In the genomic region with DNA sequence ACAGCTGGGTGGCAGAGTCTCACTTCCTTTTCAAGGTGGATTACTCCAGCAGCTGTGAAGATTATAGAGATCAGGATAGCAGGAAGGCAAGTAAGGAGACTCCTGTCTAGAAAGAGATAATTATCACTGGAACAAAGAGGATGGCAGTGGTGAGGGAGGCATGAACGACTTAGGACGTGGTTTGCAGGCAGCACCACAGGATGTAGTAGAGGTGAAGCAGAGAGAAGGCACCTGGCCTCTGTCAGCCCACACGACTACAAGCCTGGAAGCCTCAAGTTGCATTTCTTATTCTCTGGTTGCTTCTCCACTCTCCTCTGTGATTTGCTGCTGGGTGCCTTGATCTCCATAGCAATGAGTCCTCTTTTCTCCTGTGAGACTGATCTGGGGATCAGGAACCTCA, we compare ENCODE assay signal across 17 cellular contexts.
A peak's percentile ranks its signal among the peaks of the same experiment; 100 is the strongest.
DNase-seq lines count a peak whose midpoint lies in the region; ATAC-seq, FAIRE-seq and TF ChIP-seq lines count a peak whose summit lies in the region.
"Had no signal": no experiment of that assay in that cellular context is flagged by ENCODE, and none has a peak within 500 bp of the region (broad histone marks: within the 10 kb centered on the region; RNA-seq: fewer than 3 reads in every experiment).

No MANE protein-coding gene starts in this region.

- in situ Hi-C loops in GM12878 (cut with MboI), result no loop called here

- H3K27me3 Mint-ChIP-seq in CD4-positive, alpha-beta T cell, result no peaks in the 10 kb centered on the region
- peaks cover 2% of the 10 kb centered on the region for H3K27me3 Mint-ChIP-seq in GM23338 (ENCODE audit: insufficient read depth, low read depth, poor library complexity)
- peaks cover 3 to 6% of the 10 kb centered on the region in 2 donors for H3K27me3 Mint-ChIP-seq in T-cell
- peaks cover 19 to 20% of the 10 kb centered on the region in 2 donors for H3K27me3 Mint-ChIP-seq in stimulated activated naive B cell treated with anti-CD40 and anti-IgM and Interleukin-4, amounts not matched to agents 10 μg/mL and 1 μg/mL and 100 μg/mL, for 72 hours
- H3K27me3 Mint-ChIP-seq: B cell; dendritic cell treated with granulocyte-macrophage colony-stimulating factor and Interleukin-4, amounts not matched to agents 40 ng/mL and 50 ng/mL, for 4 days had no signal

- intact Hi-C loops in CD4-positive, alpha-beta T cell (cut with DNase I, micrococcal nuclease), result loop anchor here in 1 of 2 experiments (5.0 kb wide), 1 partner anchor 723 kb away; no protein-coding TSS in a partner anchor
- intact Hi-C loops in GM12878 (cut with micrococcal nuclease; ENCODE audit: unreplicated experiment), result no loop called here

- H3K79me2 ChIP-seq in GM23338 (replicated peaks; ENCODE audit: insufficient read depth), result no peaks in the 10 kb centered on the region
- no peaks in the 10 kb centered on the region for H3K79me2 ChIP-seq in GM12878 (ENCODE audit: control insufficient read depth, insufficient read depth, low read length)

- H3K9me3 ChIP-seq in CD4-positive, alpha-beta T cell (ENCODE audit: control insufficient read depth, low read length), result no peaks in the 10 kb centered on the region
- H3K9me3 ChIP-seq in GM12878 (replicated peaks; ENCODE audit: control insufficient read depth, insufficient read depth, low read length), result no peaks in the 10 kb centered on the region
- H3K9me3 ChIP-seq: tibial nerve had no signal

- peak overlapping the region; percentile 59; the same call in 1 of the 2 replicates for H2AFZ ChIP-seq in GM23338
- no peak overlapping the region for H2AFZ ChIP-seq in GM12878 (ENCODE audit: control insufficient read depth, low read depth, low read length)

- H3K9me2 ChIP-seq in GM23338 (ENCODE audit: insufficient read depth), result no peaks in the 10 kb centered on the region

- H3K4me2 ChIP-seq in GM23338 (no peak overlapping the region), GM12878 (ENCODE audit: control insufficient read depth, insufficient read depth) (no peak overlapping the region)

- no peaks in the 10 kb centered on the region for H3K27me3 ChIP-seq in CD4-positive, alpha-beta T cell (ENCODE audit: control insufficient read depth, insufficient read depth, low read length)
- H3K27me3 ChIP-seq in GM23338 (ENCODE audit: insufficient read depth) (no peaks in the 10 kb centered on the region), GM12878 (replicated peaks in 1 of 2; ENCODE audit: control insufficient read depth in 2 of 2, insufficient read depth in 2 of 2, low read length in 1 of 2) (no peaks in the 10 kb centered on the region)
- H3K27me3 ChIP-seq: tibial nerve had no signal

- no TSS peak for BruUV-seq in GM12878 (replicated peaks; lab: Mats Ljungman, UMichigan)

- TF ChIP-seq RAD21 in GM12878 (IDR thresholded peaks at IDR 0.05; ENCODE audit: insufficient read depth, low read depth, low read length), result no peak

- peak overlapping the region; percentile 34 for H3K27ac Mint-ChIP-seq in CD4-positive, alpha-beta T cell
- H3K27ac Mint-ChIP-seq in GM23338 (no peak overlapping the region; the same call in 1 of the 2 replicates), T-cell (peak overlapping the region; percentile 76 to 77)
- H3K27ac Mint-ChIP-seq in stimulated activated naive B cell treated with anti-CD40 and anti-IgM and Interleukin-4, amounts not matched to agents 10 μg/mL and 1 μg/mL and 100 μg/mL, for 72 hours, result no peak overlapping the region
- H3K27ac Mint-ChIP-seq: B cell; dendritic cell treated with granulocyte-macrophage colony-stimulating factor and Interleukin-4, amounts not matched to agents 40 ng/mL and 50 ng/mL, for 4 days had no signal

- no peaks in the 10 kb centered on the region for H3K36me3 ChIP-seq in GM23338 (ENCODE audit: insufficient read depth)
- H3K36me3 ChIP-seq in GM12878 (ENCODE audit: control insufficient read depth in 2 of 2, insufficient read depth in 2 of 2, low read length in 1 of 2), result no peaks in the 10 kb centered on the region
- H3K36me3 ChIP-seq: tibial nerve had no signal

- SMC1A ChIA-PET in GM12878 (lab: Charles Lee; ENCODE audit: uncharacterized antibody, unreplicated experiment), result interaction anchor here (0.5 to 1.5 kb wide), 5 partner anchors 18 to 103 kb away, joined by 3 to 5 read pairs (median 3); no protein-coding TSS in a partner anchor

- no peaks in the 10 kb centered on the region for H4K20me1 ChIP-seq in GM23338 (replicated peaks; ENCODE audit: insufficient read depth)
- no peaks in the 10 kb centered on the region for H4K20me1 ChIP-seq in GM12878 (ENCODE audit: control insufficient read depth, insufficient read depth)

- RAD21 ChIA-PET in GM12878 (lab: Charles Lee; ENCODE audit: unreplicated experiment), result no interaction called here

- H3K4me1 Mint-ChIP-seq in CD4-positive, alpha-beta T cell (ENCODE audit: low read depth), result peaks cover 38% of the 10 kb centered on the region
- H3K4me1 Mint-ChIP-seq in GM23338, result peaks cover 2% of the 10 kb centered on the region; the same call in 2 of the 3 replicates
- peaks cover 23 to 42% (median 27%) of the 10 kb centered on the region in 3 donors for H3K4me1 Mint-ChIP-seq in T-cell
- H3K4me1 Mint-ChIP-seq in stimulated activated naive B cell treated with anti-CD40 and anti-IgM and Interleukin-4, amounts not matched to agents 10 μg/mL and 1 μg/mL and 100 μg/mL, for 72 hours, result peaks cover 0 to under 1% of the 10 kb centered on the region in 2 donors

- no peak for TF ChIP-seq CTCF in CD4-positive, alpha-beta T cell (IDR thresholded peaks at IDR 0.05)
- TF ChIP-seq CTCF in GM23338 (conservative IDR thresholded peaks at IDR 0.05; ENCODE audit: low read depth in 2 of 2) (no peak), GM12878 (IDR thresholded peaks at IDR 0.05 in 2 of 3, conservative IDR thresholded peaks at IDR 0.05 in 1 of 3; ENCODE audit: control insufficient read depth in 2 of 3, extremely low read depth in 1 of 3, insufficient read depth in 1 of 3, low read depth in 3 of 3, low read length in 3 of 3) (peak in 1 of 3 experiments; percentile 9; a peak in 1 of 6 replicates)

- no peak overlapping the region for H3K27ac ChIP-seq in CD4-positive, alpha-beta T cell (ENCODE audit: low read depth, low read length)
- H3K27ac ChIP-seq in GM23338 (ENCODE audit: low read depth) (no peak overlapping the region), GM12878 (ENCODE audit: control insufficient read depth, insufficient read depth) (no peak overlapping the region)
- H3K27ac ChIP-seq: tibial nerve had no signal

- H3K4me3 ChIP-seq in GM23338 (no peak overlapping the region), GM12878 (no peak overlapping the region)
- H3K4me3 ChIP-seq: tibial nerve had no signal

- WGBS in GM12878 (ENCODE audit: insufficient coverage, insufficient replicate concordance, low lambda C conversion rate, missing lambda C conversion rate), result 0% methylated on average over 3 of the region's 3 CpGs

- H3K36me3 Mint-ChIP-seq in CD4-positive, alpha-beta T cell (ENCODE audit: low read depth), result no peaks in the 10 kb centered on the region
- H3K36me3 Mint-ChIP-seq in GM23338 (ENCODE audit: low read depth) (no peaks in the 10 kb centered on the region), T-cell (peaks cover 11% of the 10 kb centered on the region)
- H3K36me3 Mint-ChIP-seq in stimulated activated naive B cell treated with anti-CD40 and anti-IgM and Interleukin-4, amounts not matched to agents 10 μg/mL and 1 μg/mL and 100 μg/mL, for 72 hours, result no peaks in the 10 kb centered on the region

- no peak overlapping the region for H3K9ac ChIP-seq in GM12878 (ENCODE audit: control insufficient read depth, insufficient read depth, low read length)

- TF ChIP-seq POLR2A in GM12878 (IDR thresholded peaks at IDR 0.05; ENCODE audit: low read depth, low read length), result no peak

- ATAC-seq in CD4-positive, alpha-beta T cell (ENCODE audit: poor library complexity), result peak; percentile 68
- ATAC-seq in GM23338 (peak; percentile 78), T-cell (replicated peaks in 1 of 4) (peak; percentile 60 to 81 (median 66)), GM12878 (peak; percentile 48), HG02870 (IDR thresholded peaks at IDR 0.05; ENCODE audit: unreplicated experiment) (no peak), GM21381 (IDR thresholded peaks at IDR 0.05; ENCODE audit: unreplicated experiment) (no peak)
- no peak for ATAC-seq in stimulated activated naive B cell treated with anti-CD40 and anti-IgM and Interleukin-4, amounts not matched to agents 10 μg/mL and 1 μg/mL and 100 μg/mL, for 72 hours (replicated peaks)

- H3K4me1 ChIP-seq in GM23338 (ENCODE audit: insufficient read depth) (no peaks in the 10 kb centered on the region), GM12878 (ENCODE audit: control insufficient read depth, insufficient read depth, low read length) (no peaks in the 10 kb centered on the region)
- H3K4me1 ChIP-seq: tibial nerve had no signal

- no peak for TF ChIP-seq EP300 in GM12878 (IDR thresholded peaks at IDR 0.05; ENCODE audit: borderline replicate concordance in 1 of 2, control insufficient read depth in 1 of 2, low read depth in 2 of 2, low read length in 2 of 2)

- POLR2A ChIA-PET in CD4-positive, alpha-beta T cell (lab: Charles Lee), result interaction anchor here (2.1 kb wide), 1 partner anchor 33 kb away, joined by 7 read pairs; no protein-coding TSS in a partner anchor
- POLR2A ChIA-PET in T-cell (lab: Charles Lee) (interaction anchor here in 1 of 2 donors (0.6 kb wide), 1 partner anchor 729 kb away, joined by 5 read pairs; no protein-coding TSS in a partner anchor), GM12878 (lab: Charles Lee) (no interaction called here)

- H3F3A ChIP-seq in GM23338 (replicated peaks; ENCODE audit: low read depth), result no peaks in the 10 kb centered on the region

- no peak for FAIRE-seq in GM12878 (lab: Jason Lieb, UNC)
- FAIRE-seq: keratinocyte had no signal

- no peaks in the 10 kb centered on the region for H3K9me3 Mint-ChIP-seq in CD4-positive, alpha-beta T cell
- no peaks in the 10 kb centered on the region; the same call in 1 of the 3 replicates for H3K9me3 Mint-ChIP-seq in GM23338
- H3K9me3 Mint-ChIP-seq in T-cell, result no peaks in the 10 kb centered on the region
- H3K9me3 Mint-ChIP-seq in stimulated activated naive B cell treated with anti-CD40 and anti-IgM and Interleukin-4, amounts not matched to agents 10 μg/mL and 1 μg/mL and 100 μg/mL, for 72 hours, result no peaks in the 10 kb centered on the region
- H3K9me3 Mint-ChIP-seq: dendritic cell treated with granulocyte-macrophage colony-stimulating factor and Interleukin-4, amounts not matched to agents 40 ng/mL and 50 ng/mL, for 4 days had no signal

- CTCF ChIA-PET in CD4-positive, alpha-beta T cell (lab: Charles Lee), result no interaction called here
- CTCF ChIA-PET in T-cell (lab: Charles Lee) (interaction anchor here in 1 of 2 donors (0.5 to 0.6 kb wide), 2 partner anchors 26 to 453 kb away, joined by 3 to 5 read pairs; no protein-coding TSS in a partner anchor), GM12878 (lab: Yijun Ruan, JAX) (no interaction called here)

- DNase-seq in CD4-positive, alpha-beta T cell, result peak in 5 of 10 experiments; percentile 7 to 39 (median 11)
- DNase-seq in GM23338 (ENCODE audit: low spot score) (no peak), T-cell (peak in 13 of 34 experiments; percentile 1 to 27 (median 9)), GM12878 (ENCODE audit: low read depth, low spot score) (no peak), DMS153 treated with DMSO at 0.1 percent for 48 hours (lab: John Stamatoyannopoulos, UW; ENCODE audit: unreplicated experiment) (no peak)
- no peak for DNase-seq in stimulated activated naive B cell treated with anti-CD40 and anti-IgM and Interleukin-4, amounts not matched to agents 10 μg/mL and 1 μg/mL and 100 μg/mL, for 72 hours
- DNase-seq: midbrain, NCI-H1092, NCI-H446, occipital lobe, SW 1271 had no signal

- H3K4me3 Mint-ChIP-seq in CD4-positive, alpha-beta T cell, result peak overlapping the region; percentile 17
- no peak overlapping the region for H3K4me3 Mint-ChIP-seq in GM23338
- H3K4me3 Mint-ChIP-seq in T-cell, result peak overlapping the region in 1 of 3 donors; percentile 15
- no peak overlapping the region for H3K4me3 Mint-ChIP-seq in stimulated activated naive B cell treated with anti-CD40 and anti-IgM and Interleukin-4, amounts not matched to agents 10 μg/mL and 1 μg/mL and 100 μg/mL, for 72 hours
- H3K4me3 Mint-ChIP-seq: B cell; dendritic cell treated with granulocyte-macrophage colony-stimulating factor and Interleukin-4, amounts not matched to agents 40 ng/mL and 50 ng/mL, for 4 days had no signal

Comparison
In these comparisons a context has a peak if more than half of its experiments do, and no peak if none do; other contexts are left out.
1. ATAC-seq: peak in CD4-positive, alpha-beta T cell (single experiment), GM23338 (single experiment), T-cell (4 of 4) and GM12878 (single experiment); none in HG02870 (single experiment), stimulated activated naive B cell treated with anti-CD40 and anti-IgM and Interleukin-4, amounts not matched to agents 10 μg/mL and 1 μg/mL and 100 μg/mL, for 72 hours (0 of 2) and GM21381 (single experiment).
2. H3K27ac Mint-ChIP-seq: peak in CD4-positive, alpha-beta T cell (single experiment) and T-cell (2 of 2); none in GM23338 (single experiment) and stimulated activated naive B cell treated with anti-CD40 and anti-IgM and Interleukin-4, amounts not matched to agents 10 μg/mL and 1 μg/mL and 100 μg/mL, for 72 hours (single experiment).